ENCODE assay signal across 8 cellular contexts in genomic region chr1:54487571-54488050, GRCh38.
DNase-seq lines count a peak whose midpoint lies in the region; ATAC-seq and TF ChIP-seq lines count a peak whose summit lies in the region.

No MANE protein-coding gene starts in this region.

- CTCF ChIA-PET in CD4-positive, alpha-beta memory T cell (lab: Charles Lee; ENCODE audit: partially characterized antibody), result interaction anchor here (0.6 to 4.6 kb wide), 16 partner anchors 8 to 419 kb away, joined by 3 to 43 read pairs (median 6); partner anchors contain the start of gene SSBP3

- peak overlapping the region in 1 of 2 donors; percentile 71 for H3K4me3 ChIP-seq in CD4-positive, alpha-beta memory T cell (ENCODE audit: low read length in 2 of 2)
- peak overlapping the region; percentile 71 for H3K4me3 ChIP-seq in Jurkat, Clone E6-1 (ENCODE audit: low read length)
- H3K4me3 ChIP-seq in body of pancreas (no peak overlapping the region), liver (ENCODE audit: low read depth in 1 of 3, low read length in 3 of 3) (peak overlapping the region; percentile 27 to 70 (median 60)), testis (peak overlapping the region; percentile 57 to 68)

- POLR2A ChIA-PET in CD4-positive, alpha-beta memory T cell (lab: Charles Lee; ENCODE audit: partially characterized antibody), result interaction anchor here (0.6 to 9.7 kb wide), 20 partner anchors 8 to 435 kb away, joined by 3 to 254 read pairs (median 4); partner anchors contain the start of genes CYB5RL, MRPL37, SSBP3 and TMEM59

- H3K36me3 Mint-ChIP-seq in CD4-positive, alpha-beta memory T cell, result peaks cover 0 to 3% of the 10 kb centered on the region in 2 donors

- peak overlapping the region; percentile 83 to 95 (median 86) for H3K4me3 Mint-ChIP-seq in CD4-positive, alpha-beta memory T cell

- no peaks in the 10 kb centered on the region for H3K9me3 Mint-ChIP-seq in CD4-positive, alpha-beta memory T cell

- TF ChIP-seq RAD21 in liver (IDR thresholded peaks at IDR 0.05), result peak in 1 of 2 donors; percentile 31

- TF ChIP-seq POLR2A in body of pancreas (IDR thresholded peaks at IDR 0.05) (no peak), testis (IDR thresholded peaks at IDR 0.05) (no peak)

- H3K27me3 ChIP-seq in CD4-positive, alpha-beta memory T cell (ENCODE audit: insufficient read depth, low read length), result no peaks in the 10 kb centered on the region
- H3K27me3 ChIP-seq in body of pancreas (no peaks in the 10 kb centered on the region), liver (ENCODE audit: control insufficient read depth in 4 of 4, insufficient read depth in 4 of 4, low read length in 3 of 4) (no peaks in the 10 kb centered on the region), testis (no peaks in the 10 kb centered on the region)

- H3K27ac Mint-ChIP-seq in CD4-positive, alpha-beta memory T cell, result peak overlapping the region; percentile 81 to 92 (median 88)

- no peaks in the 10 kb centered on the region for H3K9me3 ChIP-seq in CD4-positive, alpha-beta memory T cell (ENCODE audit: control insufficient read depth in 1 of 2, low read length in 2 of 2)
- H3K9me3 ChIP-seq in body of pancreas (no peaks in the 10 kb centered on the region), liver (ENCODE audit: control insufficient read depth in 4 of 4, low read length in 3 of 4) (no peaks in the 10 kb centered on the region), testis (no peaks in the 10 kb centered on the region)

- H3K4me1 ChIP-seq in CD4-positive, alpha-beta memory T cell (ENCODE audit: insufficient read depth, low read length), result peaks cover 39% of the 10 kb centered on the region
- H3K4me1 ChIP-seq in body of pancreas (peaks cover 20% of the 10 kb centered on the region), liver (ENCODE audit: control insufficient read depth in 4 of 4, insufficient read depth in 4 of 4, low read length in 3 of 4) (peaks cover 12 to 57% (median 47%) of the 10 kb centered on the region in 4 donors), testis (peaks cover 27% of the 10 kb centered on the region)

- intact Hi-C loops in CD4-positive, alpha-beta memory T cell (cut with micrococcal nuclease), result loop anchor here (1.0 to 10.0 kb wide), 5 partner anchors 10 to 543 kb away; partner anchors contain the start of genes CYB5RL, IFT25, LRRC42 and MRPL37
- intact Hi-C loops in body of pancreas (cut with DNase I) (no loop called here), testis (cut with DNase I; ENCODE audit: low total_unique reads) (loop anchor here (2.0 to 10.0 kb wide), 2 partner anchors 81 to 363 kb away; partner anchors contain the start of gene SSBP3)

- WGBS in body of pancreas, 2 donors, result 1 to 11% methylated on average over 20 to 21 of the region's 21 CpGs
- WGBS in liver, result 9% methylated on average over 21 of the region's 21 CpGs
- 9 to 12% methylated on average over 21 of the region's 21 CpGs for WGBS in testis, 2 donors

- H3K4me1 Mint-ChIP-seq in CD4-positive, alpha-beta memory T cell, result peaks cover 37 to 56% (median 47%) of the 10 kb centered on the region in 4 donors

- no peak for DNase-seq in CD4-positive, alpha-beta memory T cell
- DNase-seq in Jurkat, Clone E6-1 (ENCODE audit: low read depth, low spot score), result no peak
- DNase-seq in body of pancreas, result peak; percentile 42 to 50 (median 44)
- peak; percentile 47 for DNase-seq in testis
- DNase-seq in NCI-H1436 treated with DMSO at 0.1 percent for 48 hours (lab: John Stamatoyannopoulos, UW), result no peak
- no peak for DNase-seq in iPS-NIHi7 (ENCODE audit: extremely low spot score)
- no peak for DNase-seq in activated CD4-positive, alpha-beta T cell treated with anti-CD3 and anti-CD28 coated beads for 1 hour

- no peaks in the 10 kb centered on the region for H3K27me3 Mint-ChIP-seq in CD4-positive, alpha-beta memory T cell

- no peak for TF ChIP-seq CTCF in body of pancreas (IDR thresholded peaks at IDR 0.05)
- TF ChIP-seq CTCF in liver (IDR thresholded peaks at IDR 0.05; ENCODE audit: low read depth, low read length, missing input control), result peak; percentile 4
- no peak for TF ChIP-seq CTCF in testis (IDR thresholded peaks at IDR 0.05)

- peak overlapping the region; percentile 72 for H3K27ac ChIP-seq in CD4-positive, alpha-beta memory T cell (ENCODE audit: low read depth, low read length)
- H3K27ac ChIP-seq in body of pancreas (peak overlapping the region; percentile 21 to 96 (median 90)), liver (ENCODE audit: low read depth in 1 of 2, low read length in 2 of 2) (peak overlapping the region; percentile 88 to 97), testis (peak overlapping the region; percentile 75 to 86)

- no peaks in the 10 kb centered on the region for H3K36me3 ChIP-seq in CD4-positive, alpha-beta memory T cell (ENCODE audit: insufficient read depth, low read length)
- H3K36me3 ChIP-seq in body of pancreas (replicated peaks in 1 of 2; ENCODE audit: insufficient read depth in 1 of 2, low read depth in 2 of 2) (no peaks in the 10 kb centered on the region), liver (ENCODE audit: control insufficient read depth in 4 of 4, insufficient read depth in 3 of 4, low read depth in 1 of 4, low read length in 3 of 4) (no peaks in the 10 kb centered on the region), testis (ENCODE audit: low read depth, missing control alignments) (no peaks in the 10 kb centered on the region)

- ATAC-seq in body of pancreas, result no peak

- H3K9ac ChIP-seq in liver (ENCODE audit: low read depth in 1 of 2, low read length in 2 of 2), result peak overlapping the region; percentile 15 to 84

TF ChIP-seq in liver, 16 proteins besides CTCF, POLR2A, EP300 and RAD21:
- TF ChIP-seq JUND (IDR thresholded peaks at IDR 0.05) (no peak), HNF4A (conservative IDR thresholded peaks at IDR 0.05) (peak in 1 of 2 donors; percentile 4), TAF1 (conservative IDR thresholded peaks at IDR 0.05) (no peak), FOXA1 (IDR thresholded peaks at IDR 0.05) (no peak), NR2F2 (IDR thresholded peaks at IDR 0.05) (peak; percentile 42), RXRA (IDR thresholded peaks at IDR 0.05) (no peak), ZBTB33 (IDR thresholded peaks at IDR 0.05) (no peak), ATF3 (IDR thresholded peaks at IDR 0.05) (no peak), MAX (IDR thresholded peaks at IDR 0.05) (no peak), GABPA (IDR thresholded peaks at IDR 0.05 in 1 of 2, conservative IDR thresholded peaks at IDR 0.05 in 1 of 2) (no peak), SP1 (IDR thresholded peaks at IDR 0.05) (no peak)

Comparison
In these comparisons a context has a peak if more than half of its experiments do, and no peak if none do; other contexts are left out.
1. DNase-seq: peak in body of pancreas (4 of 4) and testis (single experiment); none in CD4-positive, alpha-beta memory T cell (0 of 5), Jurkat, Clone E6-1 (single experiment), NCI-H1436 treated with DMSO at 0.1 percent for 48 hours (single experiment), iPS-NIHi7 (single experiment) and activated CD4-positive, alpha-beta T cell treated with anti-CD3 and anti-CD28 coated beads for 1 hour (single experiment).
2. H3K4me3 ChIP-seq: peak in Jurkat, Clone E6-1 (single experiment), liver (3 of 3) and testis (2 of 2); none in body of pancreas (0 of 2).
3. Peak in every context shown above with its lines, with median percentiles within 50 percentile points of each other: H3K27ac ChIP-seq.